17 cellular contexts compared by ENCODE assay signal in the genomic region with DNA sequence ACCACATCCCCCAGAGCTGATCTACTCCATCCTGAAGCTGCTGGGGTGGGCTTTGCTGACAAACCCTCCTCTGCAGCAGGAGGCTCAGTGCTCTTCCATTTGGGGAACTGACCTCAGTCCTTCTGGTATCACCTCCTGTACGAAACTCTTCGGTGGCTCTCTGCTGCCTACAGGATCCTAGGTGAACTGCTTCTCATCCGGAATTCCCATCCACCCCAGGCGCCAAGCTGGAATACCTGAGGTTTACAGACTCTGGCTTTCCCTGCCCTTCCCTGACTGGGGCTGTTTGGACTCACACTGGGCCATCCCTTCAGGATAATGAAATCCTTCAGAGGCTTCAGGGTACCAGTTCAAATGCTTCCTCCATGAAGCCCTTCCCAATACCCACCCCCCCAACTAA.
"Had no signal": no experiment of that assay in that cellular context is flagged by ENCODE, and none has a peak within 500 bp of the region (broad histone marks: within the 10 kb centered on the region; RNA-seq: fewer than 3 reads in every experiment).

No MANE protein-coding gene starts in this region.

- H3K9me3 ChIP-seq: ascending aorta, breast epithelium, gastroesophageal sphincter, heart left ventricle, left lung, prostate gland, right atrium auricular region, stomach had no signal

- H3K9me3 Mint-ChIP-seq: activated naive CD4-positive, alpha-beta T cell treated with anti-CD3 and anti-CD28 coated beads, Interleukin-2, amount 10 ng/mL, durations not matched to agents 7 days and 5 days; neural crest cell; type B pancreatic cell had no signal

- H3K4me1 ChIP-seq: ascending aorta, breast epithelium, gastroesophageal sphincter, heart left ventricle, left lung, prostate gland, right atrium auricular region, stomach had no signal

- H3K4me1 Mint-ChIP-seq: activated naive CD4-positive, alpha-beta T cell treated with anti-CD3 and anti-CD28 coated beads, Interleukin-2, amount 10 ng/mL, durations not matched to agents 7 days and 5 days; neural crest cell had no signal

- H3K27me3 ChIP-seq: ascending aorta, breast epithelium, gastroesophageal sphincter, heart left ventricle, left lung, right atrium auricular region, stomach had no signal

- ATAC-seq: activated CD8-positive, alpha-beta memory T cell treated with anti-CD3 and anti-CD28 coated beads, Interleukin-2, amount 10 ng/mL, durations not matched to agents 7 days and 5 days; gastroesophageal sphincter; heart left ventricle; left lung had no signal

- H3K4me3 ChIP-seq: ascending aorta, breast epithelium, coronary artery, gastroesophageal sphincter, heart left ventricle, left lung, prostate gland, right atrium auricular region, stomach had no signal

- H3K4me3 Mint-ChIP-seq: activated CD8-positive, alpha-beta memory T cell treated with anti-CD3 and anti-CD28 coated beads, Interleukin-2, amount 10 ng/mL, durations not matched to agents 7 days and 5 days; activated naive CD4-positive, alpha-beta T cell treated with anti-CD3 and anti-CD28 coated beads, Interleukin-2, amount 10 ng/mL, durations not matched to agents 7 days and 5 days; neural crest cell; type B pancreatic cell had no signal

- DNase-seq: activated CD4-positive, alpha-beta T cell treated with anti-CD3 and anti-CD28 coated beads for 1 hour; activated CD8-positive, alpha-beta memory T cell treated with anti-CD3 and anti-CD28 coated beads, Interleukin-2, amount 10 ng/mL, durations not matched to agents 7 days and 5 days; activated effector memory CD4-positive, alpha-beta T cell treated with Interleukin-2 at 50 U/mL for 16 hours; activated naive CD4-positive, alpha-beta T cell treated with anti-CD3 and anti-CD28 coated beads, Interleukin-2, amount 10 ng/mL, durations not matched to agents 7 days and 5 days; effector CD4-positive, alpha-beta T cell; heart left ventricle; left lung; stomach; WERI-Rb-1 had no signal

- H3K27me3 Mint-ChIP-seq: activated CD8-positive, alpha-beta memory T cell treated with anti-CD3 and anti-CD28 coated beads, Interleukin-2, amount 10 ng/mL, durations not matched to agents 7 days and 5 days; activated naive CD4-positive, alpha-beta T cell treated with anti-CD3 and anti-CD28 coated beads, Interleukin-2, amount 10 ng/mL, durations not matched to agents 7 days and 5 days; type B pancreatic cell had no signal

- H3K27ac ChIP-seq: ascending aorta, breast epithelium, coronary artery, gastroesophageal sphincter, heart left ventricle, left lung, prostate gland, right atrium auricular region, stomach, WERI-Rb-1 had no signal

- H3K27ac Mint-ChIP-seq: activated CD8-positive, alpha-beta memory T cell treated with anti-CD3 and anti-CD28 coated beads, Interleukin-2, amount 10 ng/mL, durations not matched to agents 7 days and 5 days; activated naive CD4-positive, alpha-beta T cell treated with anti-CD3 and anti-CD28 coated beads, Interleukin-2, amount 10 ng/mL, durations not matched to agents 7 days and 5 days; type B pancreatic cell had no signal
